12 cellular contexts compared by ENCODE assay signal in the genomic region with DNA sequence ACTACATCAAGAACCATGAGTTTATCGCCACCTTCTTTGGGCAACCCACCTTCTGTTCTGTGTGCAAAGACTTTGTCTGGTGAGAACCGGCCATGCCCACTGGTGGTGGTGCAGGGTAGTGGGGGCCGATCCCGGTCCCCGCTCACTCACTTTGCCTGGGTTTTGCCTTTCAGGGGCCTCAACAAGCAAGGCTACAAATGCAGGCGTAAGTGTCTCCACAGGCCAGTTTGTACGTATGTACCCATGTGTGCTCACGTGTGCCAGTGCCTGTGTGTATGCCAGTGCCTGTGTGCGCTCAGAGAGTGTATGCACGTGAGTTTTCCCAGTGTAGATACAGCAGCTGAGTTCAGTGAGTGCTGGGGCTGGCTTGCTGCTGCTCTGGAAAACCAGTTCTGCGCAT.
"Had no signal": no experiment of that assay in that cellular context is flagged by ENCODE, and none has a peak within 500 bp of the region (broad histone marks: within the 10 kb centered on the region; RNA-seq: fewer than 3 reads in every experiment).

No MANE protein-coding gene starts in this region.

- H2AFZ ChIP-seq: neural progenitor cell had no signal

- H3K36me3 ChIP-seq: neural progenitor cell had no signal

- H3K9ac ChIP-seq: neural progenitor cell had no signal

- DNase-seq: activated CD4-positive, CD25-positive, alpha-beta regulatory T cell treated with anti-CD3 and anti-CD28 coated beads, Interleukin-2, amount 50 U/mL, for 72 hours; activated naive CD4-positive, alpha-beta T cell treated with anti-CD3 and anti-CD28 coated beads for 36 hours; activated naive CD8-positive, alpha-beta T cell treated with anti-CD3 and anti-CD28 coated beads, Interleukin-2, amount 50 U/mL, for 24 hours; activated T-cell treated with anti-CD3 and anti-CD28 coated beads for 4 hours; stimulated activated CD4-positive, alpha-beta T cell treated with anti-CD3 and anti-CD28 coated beads, Interleukin-15, amount 100 ng/mL, for 24 hours; stimulated activated CD4-positive, alpha-beta T cell treated with anti-CD3 and anti-CD28 coated beads, Interleukin-4, amount 100 ng/mL, for 1 hour; stimulated activated naive CD4-positive, alpha-beta T cell treated with Interleukin-2 at 50 U/mL for 16 hours; T-helper 1 cell; T1000 had no signal

- H3K27me3 ChIP-seq: ascending aorta, neural progenitor cell, tibial nerve had no signal

- H3K27ac ChIP-seq: ascending aorta, neural progenitor cell had no signal

- H3K9me3 ChIP-seq: ascending aorta, tibial nerve had no signal

- H3K4me2 ChIP-seq: neural progenitor cell had no signal

- H3K4me3 ChIP-seq: ascending aorta, neural progenitor cell, tibial nerve had no signal

- H3K4me1 ChIP-seq: ascending aorta had no signal
